In the genomic region with DNA sequence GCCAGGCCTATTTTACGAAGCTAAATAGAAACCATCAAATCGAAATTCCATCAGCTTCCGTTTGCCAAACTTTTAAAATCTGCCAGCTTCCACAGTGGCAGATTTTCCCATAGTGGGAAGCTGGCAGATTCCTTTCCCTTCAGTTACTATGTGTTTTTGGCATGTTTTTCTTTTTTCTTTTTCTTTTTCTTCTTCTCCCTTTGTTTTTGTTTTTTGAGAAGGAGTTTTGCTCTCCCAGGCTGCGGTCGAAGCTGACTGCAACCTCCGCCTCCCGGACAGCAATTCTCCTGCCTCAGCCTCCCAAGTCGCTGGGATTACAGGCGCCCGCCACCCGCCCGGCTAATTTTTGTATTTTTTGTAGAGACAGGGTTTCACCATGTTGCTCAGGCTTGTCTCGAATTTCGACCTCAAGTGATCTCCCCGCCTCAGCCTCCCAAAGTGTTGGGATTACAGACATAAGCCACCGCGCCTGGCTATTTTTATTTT, we compare ENCODE assay signal across 1 cellular context.
TF ChIP-seq lines count a peak whose summit lies in the region.

No MANE protein-coding gene starts in this region.

TF ChIP-seq in SK-N-SH, 30 proteins besides CTCF, POLR2A, EP300 and RAD21 (continued from another document):
- TF ChIP-seq NFIC (IDR thresholded peaks at IDR 0.05; ENCODE audit: borderline replicate concordance) = no peak
- TF ChIP-seq TEAD4 (IDR thresholded peaks at IDR 0.05; ENCODE audit: borderline replicate concordance, insufficient read depth) = no peak
- TF ChIP-seq, protein P1, sequence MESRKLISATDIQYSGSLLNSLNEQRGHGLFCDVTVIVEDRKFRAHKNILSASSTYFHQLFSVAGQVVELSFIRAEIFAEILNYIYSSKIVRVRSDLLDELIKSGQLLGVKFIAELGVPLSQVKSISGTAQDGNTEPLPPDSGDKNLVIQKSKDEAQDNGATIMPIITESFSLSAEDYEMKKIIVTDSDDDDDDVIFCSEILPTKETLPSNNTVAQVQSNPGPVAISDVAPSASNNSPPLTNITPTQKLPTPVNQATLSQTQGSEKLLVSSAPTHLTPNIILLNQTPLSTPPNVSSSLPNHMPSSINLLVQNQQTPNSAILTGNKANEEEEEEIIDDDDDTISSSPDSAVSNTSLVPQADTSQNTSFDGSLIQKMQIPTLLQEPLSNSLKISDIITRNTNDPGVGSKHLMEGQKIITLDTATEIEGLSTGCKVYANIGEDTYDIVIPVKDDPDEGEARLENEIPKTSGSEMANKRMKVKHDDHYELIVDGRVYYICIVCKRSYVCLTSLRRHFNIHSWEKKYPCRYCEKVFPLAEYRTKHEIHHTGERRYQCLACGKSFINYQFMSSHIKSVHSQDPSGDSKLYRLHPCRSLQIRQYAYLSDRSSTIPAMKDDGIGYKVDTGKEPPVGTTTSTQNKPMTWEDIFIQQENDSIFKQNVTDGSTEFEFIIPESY (IDR thresholded peaks at IDR 0.05; ENCODE audit: borderline replicate concordance, low read depth) = no peak
- no peak for TF ChIP-seq GATA2 (CRISPR knock-in tag; IDR thresholded peaks at IDR 0.05)
TF ChIP-seq in SK-N-SH: peak in this region for 0.
